ENCODE assay signal across 2 cellular contexts in the genomic region with DNA sequence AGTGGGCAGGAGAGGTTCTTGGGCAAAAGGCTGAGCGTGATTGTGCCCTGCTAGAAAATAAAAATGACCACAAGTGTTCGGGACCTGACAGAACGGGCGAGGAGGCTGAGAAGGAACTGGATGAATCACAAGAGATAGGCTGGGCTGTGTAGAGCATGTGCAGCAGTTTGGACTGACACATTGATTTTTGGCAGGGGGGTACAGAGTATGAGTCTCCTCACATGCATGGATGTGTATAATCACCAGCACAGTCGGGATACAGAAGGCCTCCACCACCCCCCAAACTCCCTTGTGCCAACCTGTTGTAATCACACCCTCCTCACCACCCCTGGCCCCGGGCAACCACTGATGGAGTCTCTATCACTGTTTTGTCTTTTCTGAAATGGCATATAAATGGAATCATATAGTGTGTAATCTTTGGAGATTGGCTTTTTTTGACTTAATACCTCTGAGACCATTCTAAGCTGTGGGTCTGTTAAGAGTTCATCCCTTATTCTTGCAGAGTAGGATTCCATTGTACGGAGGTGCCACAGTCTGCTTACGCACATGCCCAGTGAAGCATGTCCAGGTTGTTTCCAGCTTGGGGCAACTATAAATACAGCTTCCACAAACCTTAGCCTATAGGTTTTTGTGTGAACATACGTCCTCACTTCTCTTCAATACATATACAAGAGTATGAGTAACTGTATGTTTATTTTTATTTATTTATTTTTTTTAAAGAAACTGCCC.
TF ChIP-seq lines count a peak whose summit lies in the region.

No MANE protein-coding gene starts in this region.

TF ChIP-seq in A549, 52 proteins besides CTCF, POLR2A, EP300 and RAD21:
- TF ChIP-seq CHD4 (IDR thresholded peaks at IDR 0.05; ENCODE audit: borderline replicate concordance) (no peak), MYC (IDR thresholded peaks at IDR 0.05; ENCODE audit: borderline replicate concordance, low read length) (no peak), ZFP36 (IDR thresholded peaks at IDR 0.05; ENCODE audit: borderline replicate concordance, partially characterized antibody) (no peak), KDM5A (IDR thresholded peaks at IDR 0.05) (no peak), ZNF302 (CRISPR knock-in tag; IDR thresholded peaks at IDR 0.05) (no peak), ATOH8 (CRISPR knock-in tag; IDR thresholded peaks at IDR 0.05; ENCODE audit: low read depth) (no peak), BCL3 (IDR thresholded peaks at IDR 0.05) (no peak), RNF2 (IDR thresholded peaks at IDR 0.05; ENCODE audit: borderline replicate concordance, low read depth) (no peak), MAZ (IDR thresholded peaks at IDR 0.05; ENCODE audit: borderline replicate concordance, low read depth, low read length) (no peak), FOSB (CRISPR knock-in tag; IDR thresholded peaks at IDR 0.05) (no peak), RCOR1 (IDR thresholded peaks at IDR 0.05; ENCODE audit: low read depth, low read length) (no peak), ESRRA (IDR thresholded peaks at IDR 0.05; ENCODE audit: borderline replicate concordance, low read length) (no peak), HOXB13 (CRISPR knock-in tag; IDR thresholded peaks at IDR 0.05; ENCODE audit: low read depth) (no peak), MAFK (IDR thresholded peaks at IDR 0.05; ENCODE audit: partially characterized antibody) (no peak), ZC3H11A (IDR thresholded peaks at IDR 0.05) (no peak)
- TF ChIP-seq, protein P1, sequence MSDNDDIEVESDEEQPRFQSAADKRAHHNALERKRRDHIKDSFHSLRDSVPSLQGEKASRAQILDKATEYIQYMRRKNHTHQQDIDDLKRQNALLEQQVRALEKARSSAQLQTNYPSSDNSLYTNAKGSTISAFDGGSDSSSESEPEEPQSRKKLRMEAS (IDR thresholded peaks at IDR 0.05): no peak
- TF ChIP-seq, protein P2, sequence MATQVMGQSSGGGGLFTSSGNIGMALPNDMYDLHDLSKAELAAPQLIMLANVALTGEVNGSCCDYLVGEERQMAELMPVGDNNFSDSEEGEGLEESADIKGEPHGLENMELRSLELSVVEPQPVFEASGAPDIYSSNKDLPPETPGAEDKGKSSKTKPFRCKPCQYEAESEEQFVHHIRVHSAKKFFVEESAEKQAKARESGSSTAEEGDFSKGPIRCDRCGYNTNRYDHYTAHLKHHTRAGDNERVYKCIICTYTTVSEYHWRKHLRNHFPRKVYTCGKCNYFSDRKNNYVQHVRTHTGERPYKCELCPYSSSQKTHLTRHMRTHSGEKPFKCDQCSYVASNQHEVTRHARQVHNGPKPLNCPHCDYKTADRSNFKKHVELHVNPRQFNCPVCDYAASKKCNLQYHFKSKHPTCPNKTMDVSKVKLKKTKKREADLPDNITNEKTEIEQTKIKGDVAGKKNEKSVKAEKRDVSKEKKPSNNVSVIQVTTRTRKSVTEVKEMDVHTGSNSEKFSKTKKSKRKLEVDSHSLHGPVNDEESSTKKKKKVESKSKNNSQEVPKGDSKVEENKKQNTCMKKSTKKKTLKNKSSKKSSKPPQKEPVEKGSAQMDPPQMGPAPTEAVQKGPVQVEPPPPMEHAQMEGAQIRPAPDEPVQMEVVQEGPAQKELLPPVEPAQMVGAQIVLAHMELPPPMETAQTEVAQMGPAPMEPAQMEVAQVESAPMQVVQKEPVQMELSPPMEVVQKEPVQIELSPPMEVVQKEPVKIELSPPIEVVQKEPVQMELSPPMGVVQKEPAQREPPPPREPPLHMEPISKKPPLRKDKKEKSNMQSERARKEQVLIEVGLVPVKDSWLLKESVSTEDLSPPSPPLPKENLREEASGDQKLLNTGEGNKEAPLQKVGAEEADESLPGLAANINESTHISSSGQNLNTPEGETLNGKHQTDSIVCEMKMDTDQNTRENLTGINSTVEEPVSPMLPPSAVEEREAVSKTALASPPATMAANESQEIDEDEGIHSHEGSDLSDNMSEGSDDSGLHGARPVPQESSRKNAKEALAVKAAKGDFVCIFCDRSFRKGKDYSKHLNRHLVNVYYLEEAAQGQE (IDR thresholded peaks at IDR 0.05): no peak
- TF ChIP-seq, protein P3, sequence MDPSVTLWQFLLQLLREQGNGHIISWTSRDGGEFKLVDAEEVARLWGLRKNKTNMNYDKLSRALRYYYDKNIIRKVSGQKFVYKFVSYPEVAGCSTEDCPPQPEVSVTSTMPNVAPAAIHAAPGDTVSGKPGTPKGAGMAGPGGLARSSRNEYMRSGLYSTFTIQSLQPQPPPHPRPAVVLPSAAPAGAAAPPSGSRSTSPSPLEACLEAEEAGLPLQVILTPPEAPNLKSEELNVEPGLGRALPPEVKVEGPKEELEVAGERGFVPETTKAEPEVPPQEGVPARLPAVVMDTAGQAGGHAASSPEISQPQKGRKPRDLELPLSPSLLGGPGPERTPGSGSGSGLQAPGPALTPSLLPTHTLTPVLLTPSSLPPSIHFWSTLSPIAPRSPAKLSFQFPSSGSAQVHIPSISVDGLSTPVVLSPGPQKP (IDR thresholded peaks at IDR 0.05; ENCODE audit: low read depth, low read length): no peak
TF ChIP-seq in A549: peak in this region for 0.

TF ChIP-seq in K562, 482 proteins besides CTCF, POLR2A, EP300 and RAD21:
- peak; percentile 67 for TF ChIP-seq PRDM10 (IDR thresholded peaks at IDR 0.05; ENCODE audit: partially characterized antibody)
- TF ChIP-seq ZNF140 (CRISPR knock-in tag; IDR thresholded peaks at IDR 0.05): no peak
